17 cellular contexts compared by ENCODE assay signal in genomic region chr12:123057505-123058265, GRCh38.
DNase-seq lines count a peak whose midpoint lies in the region; ATAC-seq and TF ChIP-seq lines count a peak whose summit lies in the region.
"Had no signal": no experiment of that assay in that cellular context is flagged by ENCODE, and none has a peak within 500 bp of the region (broad histone marks: within the 10 kb centered on the region; RNA-seq: fewer than 3 reads in every experiment).

No MANE protein-coding gene starts in this region.

- ATAC-seq in naive B cell (ENCODE audit: low read depth in 2 of 2) (peak; percentile 25 to 58), GM19035 (IDR thresholded peaks at IDR 0.05; ENCODE audit: unreplicated experiment) (no peak)
- ATAC-seq: PC-3 had no signal

- H2BK15ac ChIP-seq in mesenchymal stem cell (ENCODE audit: low read depth, poor library complexity, severe bottlenecking): no peak overlapping the region

- no TSS peak for BruUV-seq in Caco-2 (replicated peaks; lab: Mats Ljungman, UMichigan)

- H3K4me3 Mint-ChIP-seq in naive B cell (peak overlapping the region in 2 of 8 donors; percentile 30 to 74), Caco-2 (ENCODE audit: unreplicated experiment) (no peak overlapping the region)
- H3K4me3 Mint-ChIP-seq: mesothelial cell of epicardium, WTC11 had no signal

- H3K9ac ChIP-seq in OCI-LY1 (ENCODE audit: low read length): peak overlapping the region; percentile 38; the same call in 1 of the 2 replicates
- H3K9ac ChIP-seq in mesenchymal stem cell (ENCODE audit: low read length): no peak overlapping the region

- peak; percentile 99 for DNase-seq in DMS79 (lab: John Stamatoyannopoulos, UW)
- peak; percentile 84 for DNase-seq in NCI-H1694 treated with DMSO at 0.1 percent for 48 hours (lab: John Stamatoyannopoulos, UW)
- no peak for DNase-seq in naive B cell
- DNase-seq in EL: no peak
- no peak for DNase-seq in mesenchymal stem cell
- no peak for DNase-seq in Caco-2
- DNase-seq: activated CD8-positive, alpha-beta memory T cell treated with anti-CD3 and anti-CD28 coated beads, Interleukin-2, amount 50 U/mL, for 48 hours; activated naive CD4-positive, alpha-beta T cell treated with anti-CD3 and anti-CD28 coated beads, Interleukin-2, amount 50 U/mL, for 16 hours; AML-193; effector CD8-positive, alpha-beta T cell; PC-3 had no signal

- no peak overlapping the region for H2BK120ac ChIP-seq in mesenchymal stem cell (ENCODE audit: low read depth, low read length)

- H3K27me3 Mint-ChIP-seq in naive B cell (no peaks in the 10 kb centered on the region), Caco-2 (ENCODE audit: insufficient read depth, unreplicated experiment) (no peaks in the 10 kb centered on the region)

- TF ChIP-seq CTCF in OCI-LY1 (IDR thresholded peaks at IDR 0.05; ENCODE audit: low read length): no peak
- TF ChIP-seq CTCF in Caco-2 (IDR thresholded peaks at IDR 0.05; ENCODE audit: insufficient read depth in 1 of 2, low read depth in 1 of 2, low read length in 1 of 2, severe bottlenecking in 1 of 2, unreplicated experiment in 1 of 2): no peak

- H3K23ac ChIP-seq in mesenchymal stem cell (ENCODE audit: low read length in 2 of 2): peak overlapping the region in 1 of 2 experiments; percentile 74

- H3K9me3 ChIP-seq in OCI-LY1 (ENCODE audit: low read length): no peaks in the 10 kb centered on the region
- H3K9me3 ChIP-seq in mesenchymal stem cell (ENCODE audit: control insufficient read depth, low read length): no peaks in the 10 kb centered on the region
- no peaks in the 10 kb centered on the region for H3K9me3 ChIP-seq in Caco-2
- H3K9me3 ChIP-seq: breast epithelium, thoracic aorta had no signal

- H3K18ac ChIP-seq in mesenchymal stem cell (ENCODE audit: low read depth in 1 of 2, low read length in 2 of 2): no peak overlapping the region

- peak overlapping the region; percentile 37; the same call in 1 of the 2 replicates for H3K4me2 ChIP-seq in OCI-LY1 (ENCODE audit: low read length)
- no peak overlapping the region for H3K4me2 ChIP-seq in mesenchymal stem cell (ENCODE audit: low read length, poor library complexity, severe bottlenecking)

- H4K91ac ChIP-seq in mesenchymal stem cell (ENCODE audit: low read length): no peak overlapping the region

- H2BK5ac ChIP-seq in mesenchymal stem cell (ENCODE audit: low read depth, low read length, poor library complexity, severe bottlenecking): no peak overlapping the region

- no peak overlapping the region for H4K8ac ChIP-seq in mesenchymal stem cell (ENCODE audit: low read length)

- no peak overlapping the region for H3K4ac ChIP-seq in mesenchymal stem cell (ENCODE audit: low read depth in 1 of 2, low read length in 2 of 2)

- no peaks in the 10 kb centered on the region for H3K9me2 ChIP-seq in OCI-LY1 (ENCODE audit: low read depth, low read length)

- no peak overlapping the region for H3K4me3 ChIP-seq in OCI-LY1 (ENCODE audit: low read depth, low read length, poor library complexity, severe bottlenecking)
- no peak overlapping the region for H3K4me3 ChIP-seq in mesenchymal stem cell (ENCODE audit: insufficient read depth in 1 of 2, low read depth in 1 of 2, low read length in 2 of 2)
- H3K4me3 ChIP-seq in Caco-2 (ENCODE audit: low read depth, low read length): no peak overlapping the region
- H3K4me3 ChIP-seq: breast epithelium, thoracic aorta had no signal

- peak overlapping the region; percentile 16 to 89 (median 58) for H3K27ac Mint-ChIP-seq in naive B cell
- no peak overlapping the region for H3K27ac Mint-ChIP-seq in Caco-2 (ENCODE audit: unreplicated experiment)
- H3K27ac Mint-ChIP-seq: mesothelial cell of epicardium, WTC11 had no signal

- H2AFZ ChIP-seq in OCI-LY1 (ENCODE audit: low read length): no peak overlapping the region
- no peak overlapping the region for H2AFZ ChIP-seq in mesenchymal stem cell (ENCODE audit: low read depth, low read length)

- H3K27me3 ChIP-seq in OCI-LY1 (ENCODE audit: insufficient read depth, low read length): no peaks in the 10 kb centered on the region
- H3K27me3 ChIP-seq in mesenchymal stem cell (ENCODE audit: control insufficient read depth in 1 of 2, insufficient read depth in 1 of 2, low read length in 2 of 2): no peaks in the 10 kb centered on the region
- H3K27me3 ChIP-seq in Caco-2 (replicated peaks; ENCODE audit: control insufficient read depth, insufficient read depth, low read length): no peaks in the 10 kb centered on the region
- H3K27me3 ChIP-seq: breast epithelium had no signal

- CTCF ChIA-PET in Caco-2 (lab: Charles Lee): interaction anchor here (0.7 kb wide), 1 partner anchor 831 kb away, joined by 4 read pairs; no protein-coding TSS in a partner anchor

- H3K14ac ChIP-seq in mesenchymal stem cell (ENCODE audit: low read length in 2 of 2): no peak overlapping the region

- no peak overlapping the region for H2BK12ac ChIP-seq in mesenchymal stem cell (ENCODE audit: low read length in 2 of 2)

- no peaks in the 10 kb centered on the region for H3K9me3 Mint-ChIP-seq in naive B cell
- no peaks in the 10 kb centered on the region for H3K9me3 Mint-ChIP-seq in Caco-2 (ENCODE audit: unreplicated experiment)
- H3K9me3 Mint-ChIP-seq: mesothelial cell of epicardium, WTC11 had no signal

- H3F3A ChIP-seq in OCI-LY1 (ENCODE audit: insufficient read depth, low read length): peaks cover 5% of the 10 kb centered on the region; the same call in 1 of the 2 replicates

- no peaks in the 10 kb centered on the region for H3K36me3 Mint-ChIP-seq in naive B cell
- no peaks in the 10 kb centered on the region for H3K36me3 Mint-ChIP-seq in Caco-2 (ENCODE audit: insufficient read depth, unreplicated experiment)
- H3K36me3 Mint-ChIP-seq: mesothelial cell of epicardium, WTC11 had no signal

- H3K36me3 ChIP-seq in OCI-LY1 (ENCODE audit: insufficient read depth, low read length) (peaks cover 1% of the 10 kb centered on the region), mesenchymal stem cell (ENCODE audit: control insufficient read depth in 1 of 2, insufficient read depth in 2 of 2, low read depth in 1 of 2, low read length in 2 of 2) (peaks cover 0 to 4% of the 10 kb centered on the region in 2 experiments), Caco-2 (ENCODE audit: control insufficient read depth, insufficient read depth, low read length) (no peaks in the 10 kb centered on the region)
- H3K36me3 ChIP-seq: breast epithelium, thoracic aorta had no signal

- H3K27ac ChIP-seq in OCI-LY1 (ENCODE audit: low read depth, low read length, poor library complexity, severe bottlenecking) (peak overlapping the region; percentile 94), mesenchymal stem cell (ENCODE audit: low read length, poor library complexity, severe bottlenecking) (no peak overlapping the region)
- H3K27ac ChIP-seq: thoracic aorta had no signal

- no peak overlapping the region for H2AK5ac ChIP-seq in mesenchymal stem cell (ENCODE audit: low read length, severe bottlenecking)

- peaks cover 11% of the 10 kb centered on the region for H3K79me1 ChIP-seq in mesenchymal stem cell (replicated peaks; ENCODE audit: low read length, poor library complexity, severe bottlenecking)

- WGBS in mesenchymal stem cell: 98% methylated on average over 15 of the region's 15 CpGs

- H3K4me1 ChIP-seq in OCI-LY1 (ENCODE audit: insufficient read depth, low read length, severe bottlenecking) (peaks cover 70% of the 10 kb centered on the region), mesenchymal stem cell (ENCODE audit: control insufficient read depth, insufficient read depth, low read depth, low read length) (peaks cover 27% of the 10 kb centered on the region), Caco-2 (no peaks in the 10 kb centered on the region)

- intact Hi-C loops in Caco-2 (cut with micrococcal nuclease; ENCODE audit: unreplicated experiment): no loop called here

- H4K20me1 ChIP-seq in OCI-LY1 (ENCODE audit: insufficient read depth, low read length): no peaks in the 10 kb centered on the region

- peaks cover 28 to 51% (median 38%) of the 10 kb centered on the region in 3 donors for H3K4me1 Mint-ChIP-seq in naive B cell
- no peaks in the 10 kb centered on the region for H3K4me1 Mint-ChIP-seq in Caco-2 (ENCODE audit: low read depth, unreplicated experiment)
- H3K4me1 Mint-ChIP-seq: mesothelial cell of epicardium had no signal

- peaks cover 10% of the 10 kb centered on the region; the same call in 1 of the 2 replicates for H3K79me2 ChIP-seq in OCI-LY1 (ENCODE audit: insufficient read depth, low read length)

- POLR2A ChIA-PET in Caco-2 (lab: Charles Lee): no interaction called here

Comparison
In these comparisons a context has a peak if more than half of its experiments do, and no peak if none do; other contexts are left out.
1. DNase-seq: peak in DMS79 (single experiment) and NCI-H1694 treated with DMSO at 0.1 percent for 48 hours (single experiment); none in naive B cell (single experiment), EL (single experiment), mesenchymal stem cell (single experiment) and Caco-2 (0 of 2).